8 cellular contexts compared by ENCODE assay signal in the genomic region with DNA sequence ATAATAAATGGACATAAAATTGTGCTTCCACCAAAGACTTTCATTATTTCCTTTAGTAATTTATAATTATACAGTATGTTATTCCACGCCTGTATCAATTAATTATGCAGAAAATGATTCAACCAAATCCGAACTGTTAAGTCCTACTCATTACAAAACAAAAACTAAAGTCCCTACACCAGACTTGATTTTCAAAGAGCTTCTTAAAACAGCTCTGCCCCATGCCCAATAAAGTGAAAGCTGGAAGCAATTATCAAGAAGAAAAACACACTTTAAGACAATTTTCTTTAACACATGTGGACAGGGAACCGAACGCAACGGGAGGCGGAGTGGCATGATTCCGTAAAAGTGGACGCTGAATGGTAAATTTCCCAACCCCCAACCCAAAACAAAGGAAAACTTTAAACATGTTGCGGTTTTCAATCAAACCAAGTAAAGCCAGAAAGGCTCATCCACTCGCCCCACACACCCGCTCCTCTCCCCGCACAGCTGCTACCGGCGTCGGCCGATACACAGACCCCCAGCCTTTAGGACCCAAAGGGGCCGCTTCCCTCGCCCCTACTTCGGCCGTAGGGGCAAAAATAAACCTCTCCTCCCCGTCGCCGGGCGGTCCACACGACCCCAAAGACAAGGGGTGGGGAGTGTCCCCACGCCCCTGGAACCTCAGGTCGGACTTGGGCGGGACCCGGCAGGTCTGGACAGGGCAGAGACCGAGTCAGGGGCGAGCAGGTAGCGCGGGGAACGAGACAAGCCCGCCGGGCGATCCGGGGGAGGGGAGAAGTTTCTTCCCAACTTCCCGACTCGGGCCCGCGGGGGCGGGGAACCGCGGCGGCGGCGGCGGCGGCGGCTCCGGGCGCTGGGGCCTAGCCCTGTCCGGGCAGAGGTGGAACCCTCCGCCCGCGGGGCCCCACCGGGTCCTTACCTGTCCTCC. TPM values are rescaled to one million over a fixed set of nuclear protein-coding genes. Genes with fewer than 3 reads are reported as not detected.
DNase-seq lines count a peak whose midpoint lies in the region; ATAC-seq and TF ChIP-seq lines count a peak whose summit lies in the region.

No MANE protein-coding gene starts in this region.

- TF ChIP-seq EP300 in neural cell (conservative IDR thresholded peaks at IDR 0.05; ENCODE audit: poor library complexity, severe bottlenecking): no peak

- no peaks in the 10 kb centered on the region for H3F3A ChIP-seq in neural cell (ENCODE audit: insufficient read depth, low read length, poor library complexity, severe bottlenecking)

- peaks cover 0 to 71% (median 0%) of the 10 kb centered on the region in 11 experiments; a peak in 8 of 22 replicates for H3K27me3 ChIP-seq in BLaER1 treated with 17β-estradiol and CSF1 and Interleukin-3, amounts not matched to agents 10 nM and 100 nM
- peaks cover 5% of the 10 kb centered on the region for H3K27me3 ChIP-seq in neural cell (ENCODE audit: insufficient read depth, low read depth, low read length)

- TF ChIP-seq CTCF in WI38 (IDR thresholded peaks at IDR 0.05; ENCODE audit: low read depth, low read length) (no peak), fibroblast of pulmonary artery (IDR thresholded peaks at IDR 0.05; ENCODE audit: low read length, missing control alignments) (no peak), neural cell (IDR thresholded peaks at IDR 0.05; ENCODE audit: poor library complexity, severe bottlenecking) (no peak)

- peaks cover 0 to 9% (median 0%) of the 10 kb centered on the region in 11 experiments; a peak in 1 of 22 replicates for H3K36me3 ChIP-seq in BLaER1 treated with 17β-estradiol and CSF1 and Interleukin-3, amounts not matched to agents 10 nM and 100 nM
- H3K36me3 ChIP-seq in neural cell (ENCODE audit: insufficient read depth, low read length): no peaks in the 10 kb centered on the region

- H3K79me2 ChIP-seq in neural cell (replicated peaks; ENCODE audit: insufficient read depth, low read length): peaks cover 25% of the 10 kb centered on the region

- no peaks in the 10 kb centered on the region for H3K9me2 ChIP-seq in neural cell (ENCODE audit: insufficient read depth, low read length)

- peaks cover 58 to 82% (median 61%) of the 10 kb centered on the region in 10 experiments for H3K4me1 ChIP-seq in BLaER1 treated with 17β-estradiol and CSF1 and Interleukin-3, amounts not matched to agents 10 nM and 100 nM

- peaks cover 0 to 6% (median 0%) of the 10 kb centered on the region in 11 experiments; a peak in 3 of 22 replicates for H3K9me3 ChIP-seq in BLaER1 treated with 17β-estradiol and CSF1 and Interleukin-3, amounts not matched to agents 10 nM and 100 nM (replicated peaks in 1 of 11)
- no peaks in the 10 kb centered on the region for H3K9me3 ChIP-seq in neural cell (ENCODE audit: low read length)

- H3K27ac ChIP-seq in BLaER1 treated with 17β-estradiol and CSF1 and Interleukin-3, amounts not matched to agents 10 nM and 100 nM: peak overlapping the region; percentile 97 to 100 (median 98)
- no peak overlapping the region for H3K27ac ChIP-seq in neural cell (ENCODE audit: low read length)

- H4K20me1 ChIP-seq in BLaER1 treated with 17β-estradiol and CSF1 and Interleukin-3, amounts not matched to agents 10 nM and 100 nM: peaks cover 40 to 55% (median 48%) of the 10 kb centered on the region in 11 experiments
- H4K20me1 ChIP-seq in neural cell (ENCODE audit: insufficient read depth): no peaks in the 10 kb centered on the region

- ATAC-seq in GM19324 (IDR thresholded peaks at IDR 0.05; ENCODE audit: low FRiP score, unreplicated experiment) (peak; percentile 43), HG03196 (IDR thresholded peaks at IDR 0.05; ENCODE audit: unreplicated experiment) (peak; percentile 28), HG03469 (IDR thresholded peaks at IDR 0.05; ENCODE audit: unreplicated experiment) (no peak)

- peak overlapping the region; percentile 65 to 89 (median 82) for H3K4me2 ChIP-seq in BLaER1 treated with 17β-estradiol and CSF1 and Interleukin-3, amounts not matched to agents 10 nM and 100 nM
- H3K4me2 ChIP-seq in neural cell (ENCODE audit: low read length): peak overlapping the region; percentile 18

- peak overlapping the region; percentile 80 to 97 (median 89) for H3K4me3 ChIP-seq in BLaER1 treated with 17β-estradiol and CSF1 and Interleukin-3, amounts not matched to agents 10 nM and 100 nM
- H3K4me3 ChIP-seq in WI38 (ENCODE audit: low read depth, low read length) (peak overlapping the region; percentile 80), fibroblast of pulmonary artery (replicated peaks; ENCODE audit: low read depth, low read length) (peak overlapping the region; percentile 96), neural cell (ENCODE audit: low read length) (peak overlapping the region; percentile 81)

- H2AFZ ChIP-seq in neural cell (ENCODE audit: low read depth, low read length): peak overlapping the region; percentile 49

- peak overlapping the region; percentile 93 to 99 (median 97) for H3K9ac ChIP-seq in BLaER1 treated with 17β-estradiol and CSF1 and Interleukin-3, amounts not matched to agents 10 nM and 100 nM
- H3K9ac ChIP-seq in neural cell (ENCODE audit: low read length): peak overlapping the region; percentile 61

- peak; percentile 24 for DNase-seq in fibroblast of pulmonary artery (ENCODE audit: low read depth)
- no peak for DNase-seq in NCI-H2107 treated with DMSO at 0.1 percent for 48 hours (lab: John Stamatoyannopoulos, UW; ENCODE audit: unreplicated experiment)

- TF ChIP-seq RAD21 in neural cell (conservative IDR thresholded peaks at IDR 0.05): no peak

TF ChIP-seq in neural cell, 6 proteins besides CTCF, POLR2A, EP300 and RAD21:
- TF ChIP-seq, protein P1, sequence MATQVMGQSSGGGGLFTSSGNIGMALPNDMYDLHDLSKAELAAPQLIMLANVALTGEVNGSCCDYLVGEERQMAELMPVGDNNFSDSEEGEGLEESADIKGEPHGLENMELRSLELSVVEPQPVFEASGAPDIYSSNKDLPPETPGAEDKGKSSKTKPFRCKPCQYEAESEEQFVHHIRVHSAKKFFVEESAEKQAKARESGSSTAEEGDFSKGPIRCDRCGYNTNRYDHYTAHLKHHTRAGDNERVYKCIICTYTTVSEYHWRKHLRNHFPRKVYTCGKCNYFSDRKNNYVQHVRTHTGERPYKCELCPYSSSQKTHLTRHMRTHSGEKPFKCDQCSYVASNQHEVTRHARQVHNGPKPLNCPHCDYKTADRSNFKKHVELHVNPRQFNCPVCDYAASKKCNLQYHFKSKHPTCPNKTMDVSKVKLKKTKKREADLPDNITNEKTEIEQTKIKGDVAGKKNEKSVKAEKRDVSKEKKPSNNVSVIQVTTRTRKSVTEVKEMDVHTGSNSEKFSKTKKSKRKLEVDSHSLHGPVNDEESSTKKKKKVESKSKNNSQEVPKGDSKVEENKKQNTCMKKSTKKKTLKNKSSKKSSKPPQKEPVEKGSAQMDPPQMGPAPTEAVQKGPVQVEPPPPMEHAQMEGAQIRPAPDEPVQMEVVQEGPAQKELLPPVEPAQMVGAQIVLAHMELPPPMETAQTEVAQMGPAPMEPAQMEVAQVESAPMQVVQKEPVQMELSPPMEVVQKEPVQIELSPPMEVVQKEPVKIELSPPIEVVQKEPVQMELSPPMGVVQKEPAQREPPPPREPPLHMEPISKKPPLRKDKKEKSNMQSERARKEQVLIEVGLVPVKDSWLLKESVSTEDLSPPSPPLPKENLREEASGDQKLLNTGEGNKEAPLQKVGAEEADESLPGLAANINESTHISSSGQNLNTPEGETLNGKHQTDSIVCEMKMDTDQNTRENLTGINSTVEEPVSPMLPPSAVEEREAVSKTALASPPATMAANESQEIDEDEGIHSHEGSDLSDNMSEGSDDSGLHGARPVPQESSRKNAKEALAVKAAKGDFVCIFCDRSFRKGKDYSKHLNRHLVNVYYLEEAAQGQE (IDR thresholded peaks at IDR 0.05; ENCODE audit: borderline replicate concordance): no peak
- no peak for TF ChIP-seq TAF1 (IDR thresholded peaks at IDR 0.05; ENCODE audit: low read depth)
- no peak for TF ChIP-seq EZH2 (IDR thresholded peaks at IDR 0.05; ENCODE audit: borderline replicate concordance, insufficient read depth, low read length, poor library complexity, severe bottlenecking)
- no peak for TF ChIP-seq MXI1 (conservative IDR thresholded peaks at IDR 0.05; ENCODE audit: poor library complexity, severe bottlenecking)
- no peak for TF ChIP-seq POLR2AphosphoS5 (IDR thresholded peaks at IDR 0.05)
- no peak for TF ChIP-seq SMC3 (conservative IDR thresholded peaks at IDR 0.05; ENCODE audit: poor library complexity)

RNA-seq across cellular contexts. Expression of a gene that starts 0.6 kb away (rescaled TPM):
- 7.4 and 12.0 TPM in 2 replicates for polyA plus RNA-seq in neural cell
- 18.4 and 20.5 TPM in 2 replicates for polyA minus RNA-seq in neural cell
